In genomic region chr3:24351779-24352469, GRCh38 we compare ENCODE assay signal across 1 cellular context.
TF ChIP-seq lines count a peak whose summit lies in the region.

No MANE protein-coding gene starts in this region.

TF ChIP-seq in K562, 482 proteins besides CTCF, POLR2A, EP300 and RAD21 (continued from another document and continues in another):
- TF ChIP-seq MLLT1 (IDR thresholded peaks at IDR 0.05) (peak in 1 of 2 experiments; percentile 48; a peak in 2 of 4 replicates), SRSF9 (IDR thresholded peaks at IDR 0.05; ENCODE audit: borderline replicate concordance, low read depth, low read length) (no peak), HDAC3 (IDR thresholded peaks at IDR 0.05; ENCODE audit: borderline replicate concordance, partially characterized antibody) (peak; percentile 94), ZNF445 (CRISPR knock-in tag; IDR thresholded peaks at IDR 0.05; ENCODE audit: low read depth) (no peak), ZNF586 (CRISPR knock-in tag; conservative IDR thresholded peaks at IDR 0.05) (no peak), PTBP1 (IDR thresholded peaks at IDR 0.05; ENCODE audit: low read depth, low read length) (no peak), KAT7 (CRISPR knock-in tag; IDR thresholded peaks at IDR 0.05; ENCODE audit: borderline replicate concordance) (no peak), PHF21A (IDR thresholded peaks at IDR 0.05; ENCODE audit: borderline replicate concordance, low read depth) (0 out of 2 replicates have a peak, but pooled peaks have one; percentile 62), RBM17 (IDR thresholded peaks at IDR 0.05; ENCODE audit: borderline replicate concordance, low read depth, low read length) (no peak), MED1 (CRISPR knock-in tag; IDR thresholded peaks at IDR 0.05; ENCODE audit: borderline replicate concordance) (no peak), NFYB (IDR thresholded peaks at IDR 0.05; ENCODE audit: extremely low read depth, insufficient read length) (no peak), E2F4 (CRISPR knock-in tag; IDR thresholded peaks at IDR 0.05; ENCODE audit: low read depth) (no peak), ZBTB43 (CRISPR knock-in tag; IDR thresholded peaks at IDR 0.05) (no peak), SMAD4 (CRISPR knock-in tag; conservative IDR thresholded peaks at IDR 0.05) (peak; percentile 93), PURB (CRISPR knock-in tag; IDR thresholded peaks at IDR 0.05; ENCODE audit: low read depth) (no peak), HNRNPL (IDR thresholded peaks at IDR 0.05; ENCODE audit: low read depth, low read length) (no peak), MTF1 (CRISPR knock-in tag; IDR thresholded peaks at IDR 0.05; ENCODE audit: borderline replicate concordance) (no peak), ZBTB5 (IDR thresholded peaks at IDR 0.05) (peak; percentile 88; the same call in 1 of the 2 replicates), CHCHD3 (CRISPR knock-in tag; IDR thresholded peaks at IDR 0.05) (no peak), IRF9 (tag; IDR thresholded peaks at IDR 0.05) (0 out of 2 replicates have a peak, but pooled peaks have one; percentile 10), CCNT2 (IDR thresholded peaks at IDR 0.05; ENCODE audit: borderline replicate concordance, extremely low read depth, insufficient read length, low read depth, low read length) (peak; percentile 86), NKRF (IDR thresholded peaks at IDR 0.05; ENCODE audit: borderline replicate concordance) (no peak), ZNF280A (IDR thresholded peaks at IDR 0.05; ENCODE audit: low read depth, partially characterized antibody) (no peak), SNRNP70 (optimal IDR thresholded peaks at IDR 0.05; ENCODE audit: low read depth, low read length) (no peak), TBL1XR1 (IDR thresholded peaks at IDR 0.05; ENCODE audit: low read length in 2 of 2) (peak in 1 of 2 experiments; percentile 82; a peak in 3 of 4 replicates), ILF3 (IDR thresholded peaks at IDR 0.05; ENCODE audit: borderline replicate concordance) (no peak), ZNF785 (CRISPR knock-in tag; IDR thresholded peaks at IDR 0.05) (no peak), HMGXB4 (CRISPR knock-in tag; IDR thresholded peaks at IDR 0.05) (no peak), CHD4 (IDR thresholded peaks at IDR 0.05; ENCODE audit: insufficient read depth, insufficient replicate concordance, low read depth, low read length, poor library complexity, severe bottlenecking) (no peak), YBX1 (IDR thresholded peaks at IDR 0.05) (no peak), ZBTB7A (IDR thresholded peaks at IDR 0.05; ENCODE audit: borderline replicate concordance, control insufficient read depth, low read depth, low read length) (no peak), HNRNPUL1 (IDR thresholded peaks at IDR 0.05; ENCODE audit: low read length) (no peak), ZFP36 (IDR thresholded peaks at IDR 0.05; ENCODE audit: low read depth, low read length, partially characterized antibody) (no peak), SIX5 (IDR thresholded peaks at IDR 0.05; ENCODE audit: borderline replicate concordance in 1 of 2, insufficient read depth in 1 of 2, low read depth in 1 of 2, low read length in 2 of 2) (no peak), ZFP1 (CRISPR knock-in tag; IDR thresholded peaks at IDR 0.05) (no peak), CBX3 (IDR thresholded peaks at IDR 0.05; ENCODE audit: borderline replicate concordance in 1 of 2, low read length in 2 of 2) (peak in 1 of 2 experiments; percentile 61; a peak in 1 of 3 replicates), ZNF707 (CRISPR knock-in tag; conservative IDR thresholded peaks at IDR 0.05) (no peak), HNRNPLL (IDR thresholded peaks at IDR 0.05; ENCODE audit: low read depth, low read length, poor library complexity, severe bottlenecking) (no peak), NFE2 (IDR thresholded peaks at IDR 0.05; ENCODE audit: low read depth) (0 out of 2 replicates have a peak, but pooled peaks have one; percentile 33), GATAD2B (IDR thresholded peaks at IDR 0.05; ENCODE audit: borderline replicate concordance) (peak; percentile 90), ZNF75A (CRISPR knock-in tag; IDR thresholded peaks at IDR 0.05) (no peak), NFXL1 (CRISPR knock-in tag; IDR thresholded peaks at IDR 0.05) (0 out of 2 replicates have a peak, but pooled peaks have one; percentile 39), PHB (CRISPR knock-in tag; IDR thresholded peaks at IDR 0.05) (no peak), ZNF184 (CRISPR knock-in tag; IDR thresholded peaks at IDR 0.05) (no peak), EHMT2 (IDR thresholded peaks at IDR 0.05) (peak; percentile 68), SMAD3 (CRISPR knock-in tag; conservative IDR thresholded peaks at IDR 0.05) (no peak), CBFA2T3 (IDR thresholded peaks at IDR 0.05) (peak; percentile 97), SMAD1 (IDR thresholded peaks at IDR 0.05; ENCODE audit: low read depth, low read length, partially characterized antibody) (no peak), ELF4 (CRISPR knock-in tag; IDR thresholded peaks at IDR 0.05) (no peak), ZNF431 (CRISPR knock-in tag; IDR thresholded peaks at IDR 0.05) (no peak; the same call in 1 of the 2 replicates), ZFP30 (CRISPR knock-in tag; IDR thresholded peaks at IDR 0.05; ENCODE audit: borderline replicate concordance) (no peak), ZBTB33 (CRISPR knock-in tag; IDR thresholded peaks at IDR 0.05) (no peak), PKNOX1 (IDR thresholded peaks at IDR 0.05) (peak; percentile 96), ZBTB8A (IDR thresholded peaks at IDR 0.05; ENCODE audit: partially characterized antibody) (no peak)
